In the genomic region with DNA sequence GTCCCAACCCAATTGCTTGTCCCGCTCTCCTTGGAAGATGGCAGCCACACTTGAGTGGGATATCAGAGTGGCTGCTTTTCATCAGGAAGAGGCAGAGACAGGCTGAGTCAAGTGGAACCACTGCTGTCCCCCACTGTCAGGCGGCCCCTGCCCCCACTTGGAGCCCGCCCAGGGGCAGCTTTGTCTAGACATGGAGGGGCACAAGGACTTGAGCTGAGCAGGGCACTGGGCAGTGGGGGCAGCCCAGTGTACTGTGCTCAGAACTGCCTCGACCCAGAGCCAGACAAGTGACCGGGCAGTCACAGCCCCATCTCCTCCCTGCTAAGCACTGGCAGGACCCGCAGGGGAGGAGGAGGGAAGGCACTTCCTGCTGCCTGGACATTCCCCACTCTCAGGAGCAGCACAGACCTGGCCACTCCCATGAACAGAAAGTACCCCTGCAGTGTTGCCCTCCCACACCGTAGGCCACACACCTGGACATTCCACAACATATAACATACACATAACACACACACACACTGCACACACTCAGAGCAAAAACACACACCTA, we compare ENCODE assay signal across 27 cellular contexts.
A peak's percentile ranks its signal among the peaks of the same experiment; 100 is the strongest.
DNase-seq lines count a peak whose midpoint lies in the region; ATAC-seq and TF ChIP-seq lines count a peak whose summit lies in the region.
"Had no signal": no experiment of that assay in that cellular context is flagged by ENCODE, and none has a peak within 500 bp of the region (broad histone marks: within the 10 kb centered on the region; RNA-seq: fewer than 3 reads in every experiment).

No MANE protein-coding gene starts in this region.

- no peak overlapping the region for H2BK5ac ChIP-seq in mesenchymal stem cell (ENCODE audit: low read depth, low read length, poor library complexity, severe bottlenecking)

- H3K36me3 Mint-ChIP-seq in activated CD4-positive, alpha-beta T cell treated with anti-CD3 and anti-CD28 coated beads, Interleukin-2, amount 10 ng/mL, durations not matched to agents 24 days and 14 days (ENCODE audit: low read depth) = no peaks in the 10 kb centered on the region
- H3K36me3 Mint-ChIP-seq in HFFc6 (ENCODE audit: low read depth) = no peaks in the 10 kb centered on the region
- H3K36me3 Mint-ChIP-seq in activated CD4-positive, alpha-beta T cell treated with anti-CD3 and anti-CD28 coated beads for 36 hours (ENCODE audit: low read depth) = no peaks in the 10 kb centered on the region
- H3K36me3 Mint-ChIP-seq: activated naive CD8-positive, alpha-beta T cell treated with anti-CD3 and anti-CD28 coated beads for 36 hours; mesothelial cell of epicardium had no signal

- no peaks in the 10 kb centered on the region for H3K9me3 ChIP-seq in Panc1 (ENCODE audit: control insufficient read depth, insufficient read depth, low read depth, low read length)
- H3K9me3 ChIP-seq in mesenchymal stem cell (ENCODE audit: control insufficient read depth, low read length) = no peaks in the 10 kb centered on the region
- H3K9me3 ChIP-seq in thyroid gland = no peaks in the 10 kb centered on the region
- H3K9me3 ChIP-seq: tibial artery had no signal

- POLR2A ChIA-PET in Panc1 (lab: Charles Lee) = no interaction called here
- POLR2A ChIA-PET in activated CD4-positive, alpha-beta T cell treated with anti-CD3 and anti-CD28 coated beads for 36 hours (lab: Charles Lee) = no interaction called here

- H3K79me1 ChIP-seq in mesenchymal stem cell (replicated peaks; ENCODE audit: low read length, poor library complexity, severe bottlenecking) = no peaks in the 10 kb centered on the region

- H3K4me2 ChIP-seq in mesenchymal stem cell (ENCODE audit: low read length, poor library complexity, severe bottlenecking) = no peak overlapping the region

- no peak overlapping the region for H3K9ac ChIP-seq in mesenchymal stem cell (ENCODE audit: low read length)

- H3K36me3 ChIP-seq in H7 (replicated peaks; ENCODE audit: control insufficient read depth, insufficient read depth, low read length) (no peaks in the 10 kb centered on the region), Panc1 (ENCODE audit: control insufficient read depth, insufficient read depth, low read length) (no peaks in the 10 kb centered on the region), mesenchymal stem cell (ENCODE audit: control insufficient read depth in 1 of 2, insufficient read depth in 2 of 2, low read depth in 1 of 2, low read length in 2 of 2) (no peaks in the 10 kb centered on the region), thyroid gland (no peaks in the 10 kb centered on the region)
- H3K36me3 ChIP-seq: tibial artery had no signal

- no TSS peak for BruUV-seq in Panc1 (replicated peaks; lab: Mats Ljungman, UMichigan)

- no peak overlapping the region for H4K91ac ChIP-seq in mesenchymal stem cell (ENCODE audit: low read length)

- peaks cover 8% of the 10 kb centered on the region for H3K4me1 Mint-ChIP-seq in activated CD4-positive, alpha-beta T cell treated with anti-CD3 and anti-CD28 coated beads, Interleukin-2, amount 10 ng/mL, durations not matched to agents 24 days and 14 days
- H3K4me1 Mint-ChIP-seq in HFFc6 (ENCODE audit: low read depth) = no peaks in the 10 kb centered on the region
- H3K4me1 Mint-ChIP-seq in activated CD4-positive, alpha-beta T cell treated with anti-CD3 and anti-CD28 coated beads for 36 hours = peaks cover 10% of the 10 kb centered on the region

- H3K27ac ChIP-seq in Panc1 (ENCODE audit: low read length) (no peak overlapping the region), mesenchymal stem cell (ENCODE audit: low read length, poor library complexity, severe bottlenecking) (no peak overlapping the region), thyroid gland (peak overlapping the region in 1 of 3 donors; percentile 52)
- H3K27ac ChIP-seq: C4-2B, SK-N-MC, tibial artery had no signal

- H3K4me1 ChIP-seq in Panc1 (ENCODE audit: control insufficient read depth, insufficient read depth, low read length) = no peaks in the 10 kb centered on the region
- H3K4me1 ChIP-seq in mesenchymal stem cell (ENCODE audit: control insufficient read depth, insufficient read depth, low read depth, low read length) = peaks cover 2% of the 10 kb centered on the region
- H3K4me1 ChIP-seq in thyroid gland = peaks cover 0 to 18% of the 10 kb centered on the region in 2 donors
- H3K4me1 ChIP-seq: tibial artery had no signal

- TF ChIP-seq CTCF in Panc1 (IDR thresholded peaks at IDR 0.05) (no peak), thyroid gland (IDR thresholded peaks at IDR 0.05) (no peak), HFFc6 (IDR thresholded peaks at IDR 0.05) (no peak)

- no peaks in the 10 kb centered on the region for H3K9me3 Mint-ChIP-seq in activated CD4-positive, alpha-beta T cell treated with anti-CD3 and anti-CD28 coated beads, Interleukin-2, amount 10 ng/mL, durations not matched to agents 24 days and 14 days
- peaks cover 4% of the 10 kb centered on the region; the same call in 1 of the 2 replicates for H3K9me3 Mint-ChIP-seq in HFFc6
- no peaks in the 10 kb centered on the region for H3K9me3 Mint-ChIP-seq in activated CD4-positive, alpha-beta T cell treated with anti-CD3 and anti-CD28 coated beads for 36 hours (ENCODE audit: low read depth)
- H3K9me3 Mint-ChIP-seq: activated CD4-positive, alpha-beta memory T cell treated with anti-CD3 and anti-CD28 coated beads, Interleukin-2, amount 10 ng/mL, durations not matched to agents 7 days and 5 days; activated naive CD8-positive, alpha-beta T cell treated with anti-CD3 and anti-CD28 coated beads for 36 hours; activated T-helper 17 cell treated with anti-CD3 and anti-CD28 coated beads, Interleukin-2, amount 50 U/mL, for 72 hours; mesothelial cell of epicardium had no signal

- H2BK15ac ChIP-seq in mesenchymal stem cell (ENCODE audit: low read depth, poor library complexity, severe bottlenecking) = no peak overlapping the region

- no peak overlapping the region for H3K4ac ChIP-seq in mesenchymal stem cell (ENCODE audit: low read depth in 1 of 2, low read length in 2 of 2)

- H2BK12ac ChIP-seq in mesenchymal stem cell (ENCODE audit: low read length in 2 of 2) = no peak overlapping the region

- H3K23ac ChIP-seq in mesenchymal stem cell (ENCODE audit: low read length in 2 of 2) = no peak overlapping the region

- no peak overlapping the region for H3K14ac ChIP-seq in mesenchymal stem cell (ENCODE audit: low read length in 2 of 2)

- H3K4me3 ChIP-seq in H7 (ENCODE audit: insufficient read depth, low read depth, low read length) (no peak overlapping the region), Panc1 (ENCODE audit: low read depth in 2 of 2, low read length in 2 of 2) (no peak overlapping the region), mesenchymal stem cell (ENCODE audit: insufficient read depth in 1 of 2, low read depth in 1 of 2, low read length in 2 of 2) (no peak overlapping the region), thyroid gland (replicated peaks in 1 of 3) (no peak overlapping the region)
- H3K4me3 ChIP-seq: SK-N-MC, tibial artery had no signal

- no peak overlapping the region for H2AK5ac ChIP-seq in mesenchymal stem cell (ENCODE audit: low read length, severe bottlenecking)

- H4K8ac ChIP-seq in mesenchymal stem cell (ENCODE audit: low read length) = peak overlapping the region; percentile 37

- intact Hi-C loops in Panc1 (cut with micrococcal nuclease; ENCODE audit: unreplicated experiment) (no loop called here), thyroid gland (cut with DNase I) (no loop called here)
- intact Hi-C loops in activated CD4-positive, alpha-beta T cell treated with anti-CD3 and anti-CD28 coated beads, Interleukin-2, amount 10 ng/mL, durations not matched to agents 24 days and 14 days (cut with micrococcal nuclease) = no loop called here
- intact Hi-C loops in activated CD4-positive, alpha-beta T cell treated with anti-CD3 and anti-CD28 coated beads for 36 hours (cut with DNase I, micrococcal nuclease) = no loop called here

- no peak overlapping the region for H3K18ac ChIP-seq in mesenchymal stem cell (ENCODE audit: low read depth in 1 of 2, low read length in 2 of 2)

- no peak overlapping the region for H2AFZ ChIP-seq in mesenchymal stem cell (ENCODE audit: low read depth, low read length)

- no peak overlapping the region for H3K27ac Mint-ChIP-seq in activated CD4-positive, alpha-beta T cell treated with anti-CD3 and anti-CD28 coated beads, Interleukin-2, amount 10 ng/mL, durations not matched to agents 24 days and 14 days
- H3K27ac Mint-ChIP-seq in HFFc6 = no peak overlapping the region
- no peak overlapping the region for H3K27ac Mint-ChIP-seq in activated CD4-positive, alpha-beta T cell treated with anti-CD3 and anti-CD28 coated beads for 36 hours
- H3K27ac Mint-ChIP-seq: activated CD4-positive, alpha-beta memory T cell treated with anti-CD3 and anti-CD28 coated beads, Interleukin-2, amount 10 ng/mL, durations not matched to agents 7 days and 5 days; activated naive CD8-positive, alpha-beta T cell treated with anti-CD3 and anti-CD28 coated beads for 36 hours; activated T-helper 17 cell treated with anti-CD3 and anti-CD28 coated beads, Interleukin-2, amount 50 U/mL, for 72 hours; mesothelial cell of epicardium had no signal

- H3K4me3 Mint-ChIP-seq in activated CD4-positive, alpha-beta T cell treated with anti-CD3 and anti-CD28 coated beads, Interleukin-2, amount 10 ng/mL, durations not matched to agents 24 days and 14 days = no peak overlapping the region
- H3K4me3 Mint-ChIP-seq in HFFc6 = no peak overlapping the region
- H3K4me3 Mint-ChIP-seq in activated CD4-positive, alpha-beta T cell treated with anti-CD3 and anti-CD28 coated beads for 36 hours = no peak overlapping the region

- ATAC-seq in Panc1 = 0 out of 2 replicates have a peak, but pooled peaks have one; percentile 42
- ATAC-seq in activated CD4-positive, alpha-beta T cell treated with anti-CD3 and anti-CD28 coated beads for 36 hours = no peak
- ATAC-seq: activated CD4-positive, CD25-positive, alpha-beta regulatory T cell treated with anti-CD3 and anti-CD28 coated beads, Interleukin-2, amount 50 U/mL, for 24 hours; activated T-helper 17 cell treated with anti-CD3 and anti-CD28 coated beads, Interleukin-2, amount 50 U/mL, for 72 hours; left ventricle myocardium superior had no signal

- DNase-seq in H7 = peak; percentile 64
- DNase-seq in Panc1 (ENCODE audit: low read depth, low spot score) = no peak
- no peak for DNase-seq in mesenchymal stem cell
- DNase-seq in thyroid gland = peak; percentile 38 to 39
- DNase-seq in activated CD4-positive, alpha-beta T cell treated with anti-CD3 and anti-CD28 coated beads, Interleukin-2, amount 10 ng/mL, durations not matched to agents 24 days and 14 days = no peak
- DNase-seq in HFFc6 = no peak
- no peak for DNase-seq in activated CD4-positive, alpha-beta T cell treated with anti-CD3 and anti-CD28 coated beads for 36 hours
- DNase-seq: activated CD4-positive, alpha-beta memory T cell treated with anti-CD3 and anti-CD28 coated beads, Interleukin-2, amount 10 ng/mL, durations not matched to agents 7 days and 5 days; activated CD8-positive, alpha-beta memory T cell treated with anti-CD3 and anti-CD28 coated beads, Interleukin-2, amount 50 U/mL, for 48 hours; activated naive CD8-positive, alpha-beta T cell treated with anti-CD3 and anti-CD28 coated beads for 36 hours; aorta; DMS79; effector memory CD4-positive, alpha-beta T cell; GDM1; left ventricle myocardium superior; NCI-H1105; NCI-H187 treated with DMSO at 0.1 percent for 48 hours; NCI-H2171 treated with DMSO at 0.1 percent for 48 hours; NCI-H510A; stimulated activated CD4-positive, alpha-beta T cell treated with anti-CD3 and anti-CD28 coated beads, Interleukin-4, amount 100 ng/mL, for 1 hour; T-helper 2 cell had no signal

- CTCF ChIA-PET in Panc1 (lab: Charles Lee) = interaction anchor here (0.5 kb wide), 1 partner anchor 10 kb away, joined by 3 read pairs; no protein-coding TSS in a partner anchor
- CTCF ChIA-PET in activated CD4-positive, alpha-beta T cell treated with anti-CD3 and anti-CD28 coated beads for 36 hours (lab: Charles Lee) = interaction anchor here (0.7 kb wide), 1 partner anchor 34 kb away, joined by 3 read pairs; no protein-coding TSS in a partner anchor

- TF ChIP-seq POLR2A in thyroid gland (IDR thresholded peaks at IDR 0.05) = no peak

- in situ Hi-C loops in Panc1 (cut with HindIII; ENCODE audit: low pct_unique_long_range_greater_than_20kb, low sequenced_read_pairs) = no loop called here

- H3K27me3 Mint-ChIP-seq in activated CD4-positive, alpha-beta T cell treated with anti-CD3 and anti-CD28 coated beads, Interleukin-2, amount 10 ng/mL, durations not matched to agents 24 days and 14 days = peaks cover 10% of the 10 kb centered on the region
- peaks cover 27% of the 10 kb centered on the region for H3K27me3 Mint-ChIP-seq in HFFc6 (ENCODE audit: insufficient read depth)
- peaks cover 26% of the 10 kb centered on the region for H3K27me3 Mint-ChIP-seq in activated CD4-positive, alpha-beta T cell treated with anti-CD3 and anti-CD28 coated beads for 36 hours

- 56% methylated on average over 7 of the region's 7 CpGs for WGBS in mesenchymal stem cell
- WGBS in thyroid gland, 2 donors = 32 to 50% methylated on average over 4 to 7 of the region's 7 CpGs

- H3K27me3 ChIP-seq in H7 (ENCODE audit: control insufficient read depth, insufficient read depth, low read length) (peaks cover 2% of the 10 kb centered on the region; the same call in 1 of the 2 replicates), Panc1 (ENCODE audit: control insufficient read depth, insufficient read depth, low read length) (no peaks in the 10 kb centered on the region), mesenchymal stem cell (ENCODE audit: control insufficient read depth in 1 of 2, insufficient read depth in 1 of 2, low read length in 2 of 2) (peaks cover 20 to 42% of the 10 kb centered on the region in 2 experiments), thyroid gland (no peaks in the 10 kb centered on the region)

- H2BK120ac ChIP-seq in mesenchymal stem cell (ENCODE audit: low read depth, low read length) = no peak overlapping the region

Comparison
In these comparisons a context has a peak if more than half of its experiments do, and no peak if none do; other contexts are left out.
1. DNase-seq: peak in H7 (single experiment) and thyroid gland (2 of 2); none in Panc1 (single experiment), mesenchymal stem cell (single experiment), activated CD4-positive, alpha-beta T cell treated with anti-CD3 and anti-CD28 coated beads, Interleukin-2, amount 10 ng/mL, durations not matched to agents 24 days and 14 days (single experiment), HFFc6 (single experiment) and activated CD4-positive, alpha-beta T cell treated with anti-CD3 and anti-CD28 coated beads for 36 hours (single experiment).